ENCODE assay signal across 8 cellular contexts in genomic region chr14:70254476-70254961, GRCh38.
DNase-seq lines count a peak whose midpoint lies in the region; ATAC-seq and TF ChIP-seq lines count a peak whose summit lies in the region.

No MANE protein-coding gene starts in this region.

- H3K4me1 ChIP-seq in iPS-15b (ENCODE audit: control insufficient read depth, insufficient read depth, low read length) (peaks cover 10% of the 10 kb centered on the region), smooth muscle cell (ENCODE audit: low read depth) (peaks cover 4% of the 10 kb centered on the region)

- peaks cover 3% of the 10 kb centered on the region for H3K36me3 Mint-ChIP-seq in activated naive CD8-positive, alpha-beta T cell treated with anti-CD3 and anti-CD28 coated beads for 36 hours

- H3F3A ChIP-seq in smooth muscle cell (ENCODE audit: low read depth): peaks cover 3% of the 10 kb centered on the region

- H3K4me2 ChIP-seq in smooth muscle cell: peak overlapping the region; percentile 88

- peak overlapping the region; percentile 39 for H3K4me3 ChIP-seq in AG10803 (ENCODE audit: low read length)
- H3K4me3 ChIP-seq in iPS-15b (ENCODE audit: low read depth, low read length): peak overlapping the region; percentile 43
- H3K4me3 ChIP-seq in smooth muscle cell: peak overlapping the region; percentile 56
- H3K4me3 ChIP-seq in lower leg skin (ENCODE audit: low read depth, poor library complexity, severe bottlenecking): no peak overlapping the region

- H3K36me3 ChIP-seq in iPS-15b (ENCODE audit: control insufficient read depth, insufficient read depth, low read length) (no peaks in the 10 kb centered on the region), smooth muscle cell (ENCODE audit: low read depth) (no peaks in the 10 kb centered on the region)

- DNase-seq in AG10803 (ENCODE audit: low read depth): peak; percentile 6
- DNase-seq in NCI-H1105 (lab: John Stamatoyannopoulos, UW): peak; percentile 62
- peak; percentile 33 for DNase-seq in activated naive CD8-positive, alpha-beta T cell treated with anti-CD3 and anti-CD28 coated beads for 36 hours
- DNase-seq in smooth muscle cell (lab: John Stamatoyannopoulos, UW; ENCODE audit: unreplicated experiment): no peak
- DNase-seq in lower leg skin (ENCODE audit: low spot score in 2 of 2): no peak

- ATAC-seq in GM18907 (IDR thresholded peaks at IDR 0.05; ENCODE audit: unreplicated experiment) (peak; percentile 58), HG03025 (IDR thresholded peaks at IDR 0.05; ENCODE audit: low FRiP score, unreplicated experiment) (no peak)

- peaks cover 58% of the 10 kb centered on the region for H3K27me3 Mint-ChIP-seq in activated naive CD8-positive, alpha-beta T cell treated with anti-CD3 and anti-CD28 coated beads for 36 hours

- no peaks in the 10 kb centered on the region for H3K27me3 ChIP-seq in iPS-15b (ENCODE audit: control insufficient read depth, insufficient read depth, low read length)
- no peaks in the 10 kb centered on the region for H3K27me3 ChIP-seq in smooth muscle cell (ENCODE audit: low read depth)

- no peak overlapping the region for H3K27ac Mint-ChIP-seq in activated naive CD8-positive, alpha-beta T cell treated with anti-CD3 and anti-CD28 coated beads for 36 hours

- TF ChIP-seq CTCF in AG10803 (conservative IDR thresholded peaks at IDR 0.05; ENCODE audit: low read length) (no peak), smooth muscle cell (IDR thresholded peaks at IDR 0.05; ENCODE audit: borderline replicate concordance, insufficient read depth, poor library complexity, severe bottlenecking) (no peak), lower leg skin (IDR thresholded peaks at IDR 0.05) (no peak)

- peaks cover 5% of the 10 kb centered on the region for H3K4me1 Mint-ChIP-seq in activated naive CD8-positive, alpha-beta T cell treated with anti-CD3 and anti-CD28 coated beads for 36 hours

- H3K9ac ChIP-seq in iPS-15b (ENCODE audit: low read depth, low read length) (peak overlapping the region; percentile 47), smooth muscle cell (ENCODE audit: low read depth) (no peak overlapping the region)

- H2AFZ ChIP-seq in smooth muscle cell (ENCODE audit: low read depth): peak overlapping the region; percentile 69

- 1% methylated on average over 24 of the region's 31 CpGs for WGBS in smooth muscle cell (ENCODE audit: low lambda C conversion rate)
- 2% methylated on average over 5 to 22 of the region's 31 CpGs for WGBS in lower leg skin, 2 donors

- H4K20me1 ChIP-seq in smooth muscle cell (ENCODE audit: low read depth): no peaks in the 10 kb centered on the region

- intact Hi-C loops in lower leg skin (cut with DNase I; ENCODE audit: low total_unique reads): no loop called here

- no peak overlapping the region for H3K27ac ChIP-seq in smooth muscle cell (ENCODE audit: low read depth)

- TF ChIP-seq POLR2A in lower leg skin (IDR thresholded peaks at IDR 0.05): no peak

- H3K9me3 Mint-ChIP-seq in activated naive CD8-positive, alpha-beta T cell treated with anti-CD3 and anti-CD28 coated beads for 36 hours: peaks cover 2% of the 10 kb centered on the region

- H3K79me2 ChIP-seq in smooth muscle cell (ENCODE audit: low read depth): no peaks in the 10 kb centered on the region

- H3K9me3 ChIP-seq in iPS-15b (ENCODE audit: control insufficient read depth, insufficient read depth, low read length) (no peaks in the 10 kb centered on the region), smooth muscle cell (replicated peaks; ENCODE audit: low read depth) (no peaks in the 10 kb centered on the region)

- H3K4me3 Mint-ChIP-seq in activated naive CD8-positive, alpha-beta T cell treated with anti-CD3 and anti-CD28 coated beads for 36 hours: peak overlapping the region; percentile 45

Comparison
In these comparisons a context has a peak if more than half of its experiments do, and no peak if none do; other contexts are left out.
1. DNase-seq: peak in AG10803 (single experiment), NCI-H1105 (single experiment) and activated naive CD8-positive, alpha-beta T cell treated with anti-CD3 and anti-CD28 coated beads for 36 hours (single experiment); none in smooth muscle cell (single experiment) and lower leg skin (0 of 2).